ENCODE assay signal across 1 cellular context in the genomic region with DNA sequence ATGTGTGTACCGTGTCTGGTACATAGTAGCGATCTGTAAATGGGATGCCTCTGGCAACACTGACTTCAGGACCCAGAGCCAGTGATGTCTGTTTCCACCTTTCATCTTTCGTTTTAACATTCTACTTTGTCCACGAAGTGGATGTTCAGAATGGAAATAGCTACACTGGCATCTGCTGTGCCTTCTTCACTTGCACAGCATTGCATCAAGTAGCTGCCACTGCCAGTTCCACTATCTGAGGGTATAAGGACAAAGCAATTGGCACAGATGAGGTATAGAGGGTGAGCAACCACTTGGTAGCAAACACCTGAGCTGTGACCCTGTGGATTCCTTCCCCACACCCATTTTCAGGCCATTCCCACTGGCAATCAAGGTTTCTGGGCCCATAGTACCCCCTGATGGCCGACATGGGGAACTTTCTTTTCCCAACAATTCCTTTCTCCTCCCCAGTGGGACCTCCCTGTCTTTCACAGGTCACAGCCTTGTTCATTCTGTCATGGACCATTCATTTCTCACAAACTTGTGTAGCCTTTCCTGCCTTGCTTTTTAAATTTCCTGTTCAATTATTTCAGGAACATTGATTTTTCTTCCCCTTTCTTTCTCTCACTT.
TF ChIP-seq lines count a peak whose summit lies in the region.

No MANE protein-coding gene starts in this region.

TF ChIP-seq in SK-N-SH treated with all-trans-retinoic acid at 6 μM for 48 hours, 23 proteins besides CTCF, POLR2A, EP300 and RAD21 (continued from another document):
- TF ChIP-seq PPARA (CRISPR knock-in tag; IDR thresholded peaks at IDR 0.05; ENCODE audit: borderline replicate concordance): no peak
- TF ChIP-seq, protein P1, sequence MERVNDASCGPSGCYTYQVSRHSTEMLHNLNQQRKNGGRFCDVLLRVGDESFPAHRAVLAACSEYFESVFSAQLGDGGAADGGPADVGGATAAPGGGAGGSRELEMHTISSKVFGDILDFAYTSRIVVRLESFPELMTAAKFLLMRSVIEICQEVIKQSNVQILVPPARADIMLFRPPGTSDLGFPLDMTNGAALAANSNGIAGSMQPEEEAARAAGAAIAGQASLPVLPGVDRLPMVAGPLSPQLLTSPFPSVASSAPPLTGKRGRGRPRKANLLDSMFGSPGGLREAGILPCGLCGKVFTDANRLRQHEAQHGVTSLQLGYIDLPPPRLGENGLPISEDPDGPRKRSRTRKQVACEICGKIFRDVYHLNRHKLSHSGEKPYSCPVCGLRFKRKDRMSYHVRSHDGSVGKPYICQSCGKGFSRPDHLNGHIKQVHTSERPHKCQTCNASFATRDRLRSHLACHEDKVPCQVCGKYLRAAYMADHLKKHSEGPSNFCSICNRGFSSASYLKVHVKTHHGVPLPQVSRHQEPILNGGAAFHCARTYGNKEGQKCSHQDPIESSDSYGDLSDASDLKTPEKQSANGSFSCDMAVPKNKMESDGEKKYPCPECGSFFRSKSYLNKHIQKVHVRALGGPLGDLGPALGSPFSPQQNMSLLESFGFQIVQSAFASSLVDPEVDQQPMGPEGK (CRISPR knock-in tag; IDR thresholded peaks at IDR 0.05; ENCODE audit: borderline replicate concordance): no peak
